Comparison of ENCODE assay signal across 26 cellular contexts in the genomic region with DNA sequence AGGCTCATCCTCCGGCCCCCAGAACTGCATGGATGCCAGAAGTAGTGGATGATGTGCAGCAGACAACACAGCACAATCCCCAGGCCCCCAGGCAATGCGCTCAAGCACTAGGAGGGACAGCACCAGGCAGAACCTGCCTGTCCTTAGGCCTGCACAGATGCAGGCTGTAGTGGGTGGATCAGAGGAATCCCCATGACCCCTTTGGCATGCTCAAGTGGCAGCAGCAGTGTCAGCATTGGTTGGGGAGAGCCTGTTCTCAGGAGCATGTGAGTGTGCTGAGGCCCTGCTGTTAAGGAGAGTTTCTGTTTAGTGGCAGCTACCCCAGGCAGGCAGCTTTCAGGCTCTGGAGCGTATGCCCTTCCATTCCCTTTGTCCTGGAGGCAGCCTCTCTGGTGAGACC. TPM values are rescaled to one million over a fixed set of nuclear protein-coding genes. Genes with fewer than 3 reads are reported as not detected.
"Had no signal": no experiment of that assay in that cellular context is flagged by ENCODE, and none has a peak within 500 bp of the region (broad histone marks: within the 10 kb centered on the region; RNA-seq: fewer than 3 reads in every experiment).

No MANE protein-coding gene starts in this region.

- H3K27ac Mint-ChIP-seq: effector memory CD8-positive, alpha-beta T cell; naive thymus-derived CD4-positive, alpha-beta T cell; nephron progenitor cell had no signal

- H3K4me1 ChIP-seq: esophagus squamous epithelium, testis, tibial nerve, upper lobe of right lung had no signal

- H3K9me3 ChIP-seq: testis, upper lobe of right lung had no signal

- H3K4me3 Mint-ChIP-seq: effector memory CD8-positive, alpha-beta T cell; naive thymus-derived CD4-positive, alpha-beta T cell; nephron progenitor cell; stimulated activated naive B cell treated with anti-CD40 and anti-IgM and Interleukin-4, amounts not matched to agents 10 μg/mL and 1 μg/mL and 100 μg/mL, for 72 hours; stimulated activated naive CD8-positive, alpha-beta T cell treated with anti-CD3 and anti-CD28 coated beads, Interleukin-15, amount 100 ng/mL, for 72 hours had no signal

- H3K36me3 ChIP-seq: esophagus squamous epithelium, spleen, tibial nerve, upper lobe of right lung had no signal

- H3K27me3 Mint-ChIP-seq: effector memory CD8-positive, alpha-beta T cell; stimulated activated naive B cell treated with anti-CD40 and anti-IgM and Interleukin-4, amounts not matched to agents 10 μg/mL and 1 μg/mL and 100 μg/mL, for 72 hours; stimulated activated naive CD8-positive, alpha-beta T cell treated with anti-CD3 and anti-CD28 coated beads, Interleukin-15, amount 100 ng/mL, for 72 hours had no signal

- H3K4me3 ChIP-seq: esophagus squamous epithelium, spleen, testis, tibial nerve, upper lobe of right lung had no signal

- H3K4me1 Mint-ChIP-seq: nephron progenitor cell; stimulated activated naive CD8-positive, alpha-beta T cell treated with anti-CD3 and anti-CD28 coated beads, Interleukin-15, amount 100 ng/mL, for 72 hours had no signal

- H3K27me3 ChIP-seq: esophagus squamous epithelium, spleen, testis, tibial nerve, upper lobe of right lung had no signal

- H3K27ac ChIP-seq: esophagus squamous epithelium, spleen, testis, tibial nerve, upper lobe of right lung had no signal

- DNase-seq: effector memory CD8-positive, alpha-beta T cell; esophagus squamous epithelium; foreskin fibroblast; left colon; left ventricle myocardium superior; naive thymus-derived CD4-positive, alpha-beta T cell; nephron progenitor cell; spleen; stimulated activated CD4-positive, alpha-beta T cell treated with anti-CD3 and anti-CD28 coated beads, Interleukin-15, amount 100 ng/mL, for 24 hours; stimulated activated CD4-positive, alpha-beta T cell treated with anti-CD3 and anti-CD28 coated beads, Interleukin-1b, Interleukin-23, amount 100 ng/mL, for 48 hours; stimulated activated CD4-positive, alpha-beta T cell treated with anti-CD3 and anti-CD28 coated beads, Interleukin-4, amount 100 ng/mL, for 24 hours; stimulated activated naive B cell treated with anti-CD40 and anti-IgM and Interleukin-4, amounts not matched to agents 10 μg/mL and 1 μg/mL and 100 μg/mL, for 72 hours; stimulated activated naive CD8-positive, alpha-beta T cell treated with anti-CD3 and anti-CD28 coated beads, Interleukin-15, amount 100 ng/mL, for 72 hours; testis; upper lobe of right lung had no signal

RNA-seq across cellular contexts. Expression of a gene that starts 25.1 kb away (rescaled TPM):
- total RNA-seq: epithelial cell of proximal tubule; esophagus squamous epithelium; kidney epithelial cell; left colon; left ventricle myocardium superior; lung microvascular endothelial cell; mesenteric fat pad; mononuclear cell; naive thymus-derived CD4-positive, alpha-beta T cell; osteocyte; pulmonary artery endothelial cell; sciatic nerve; skeletal muscle tissue; spleen; subcutaneous adipose tissue; tibial nerve; upper lobe of right lung had no signal
